In genomic region chr4:183035726-183036415, GRCh38 we compare ENCODE assay signal across 20 cellular contexts.
"Had no signal": no experiment of that assay in that cellular context is flagged by ENCODE, and none has a peak within 500 bp of the region (broad histone marks: within the 10 kb centered on the region; RNA-seq: fewer than 3 reads in every experiment).

No MANE protein-coding gene starts in this region.

- H3K27ac Mint-ChIP-seq: activated B cell treated with CpG ODN at 0.5 μM for 24 hours; activated CD8-positive, alpha-beta T cell treated with anti-CD3 and anti-CD28 coated beads for 36 hours; immature natural killer cell; mesothelial cell of epicardium; stimulated activated memory B cell treated with anti-CD40 and anti-IgM and Interleukin-4, amounts not matched to agents 10 μg/mL and 1 μg/mL and 100 μg/mL, for 72 hours had no signal

- H3K27me3 ChIP-seq: gastroesophageal sphincter, pancreas, thyroid gland, uterus had no signal

- DNase-seq: activated B cell treated with CpG ODN at 0.5 μM for 24 hours; activated CD4-positive, alpha-beta T cell treated with anti-CD3 and anti-CD28 coated beads for 48 hours; activated CD8-positive, alpha-beta T cell treated with anti-CD3 and anti-CD28 coated beads for 36 hours; activated effector memory CD4-positive, alpha-beta T cell treated with Interleukin-2 at 50 U/mL for 16 hours; activated naive CD4-positive, alpha-beta T cell treated with anti-CD3 and anti-CD28 coated beads, Interleukin-2, amount 50 U/mL, for 16 hours; activated T-cell treated with anti-CD3 and anti-CD28 coated beads, Interleukin-2, amount 50 U/mL, for 4 hours; hypothalamus; immature natural killer cell; left cardiac atrium; lower lobe of right lung; pancreas; T-helper 2 cell; thyroid gland; uterus had no signal

- H3K4me3 ChIP-seq: gastroesophageal sphincter, lower lobe of right lung, pancreas, thyroid gland, uterus had no signal

- FAIRE-seq: astrocyte, pancreas, TTC549 had no signal

- H3K27me3 Mint-ChIP-seq: activated B cell treated with CpG ODN at 0.5 μM for 24 hours; stimulated activated memory B cell treated with anti-CD40 and anti-IgM and Interleukin-4, amounts not matched to agents 10 μg/mL and 1 μg/mL and 100 μg/mL, for 72 hours had no signal

- H3K27ac ChIP-seq: gastroesophageal sphincter, lower lobe of right lung, pancreas, thyroid gland, uterus had no signal

- H3K4me1 Mint-ChIP-seq: activated B cell treated with CpG ODN at 0.5 μM for 24 hours; immature natural killer cell; neural crest cell; stimulated activated memory B cell treated with anti-CD40 and anti-IgM and Interleukin-4, amounts not matched to agents 10 μg/mL and 1 μg/mL and 100 μg/mL, for 72 hours had no signal

- ATAC-seq: activated CD8-positive, alpha-beta T cell treated with anti-CD3 and anti-CD28 coated beads for 36 hours; activated T-cell treated with anti-CD3 and anti-CD28 coated beads, Interleukin-2, amount 50 U/mL, for 4 hours; gastroesophageal sphincter; left cardiac atrium; lower lobe of right lung; pancreas; stimulated activated memory B cell treated with anti-CD40 and anti-IgM and Interleukin-4, amounts not matched to agents 10 μg/mL and 1 μg/mL and 100 μg/mL, for 72 hours had no signal

- H3K36me3 ChIP-seq: gastroesophageal sphincter, lower lobe of right lung, pancreas, thyroid gland, uterus had no signal

- H3K9me3 Mint-ChIP-seq: activated B cell treated with CpG ODN at 0.5 μM for 24 hours; activated CD8-positive, alpha-beta T cell treated with anti-CD3 and anti-CD28 coated beads for 36 hours; activated T-cell treated with anti-CD3 and anti-CD28 coated beads, Interleukin-2, amount 50 U/mL, for 4 hours; immature natural killer cell; mesothelial cell of epicardium; stimulated activated memory B cell treated with anti-CD40 and anti-IgM and Interleukin-4, amounts not matched to agents 10 μg/mL and 1 μg/mL and 100 μg/mL, for 72 hours had no signal

- H3K4me3 Mint-ChIP-seq: activated B cell treated with CpG ODN at 0.5 μM for 24 hours; activated CD8-positive, alpha-beta T cell treated with anti-CD3 and anti-CD28 coated beads for 36 hours; activated T-cell treated with anti-CD3 and anti-CD28 coated beads, Interleukin-2, amount 50 U/mL, for 4 hours; immature natural killer cell; mesothelial cell of epicardium; neural crest cell; stimulated activated memory B cell treated with anti-CD40 and anti-IgM and Interleukin-4, amounts not matched to agents 10 μg/mL and 1 μg/mL and 100 μg/mL, for 72 hours had no signal

- H3K4me1 ChIP-seq: gastroesophageal sphincter, lower lobe of right lung, pancreas, uterus had no signal

- H3K36me3 Mint-ChIP-seq: immature natural killer cell; mesothelial cell of epicardium; stimulated activated memory B cell treated with anti-CD40 and anti-IgM and Interleukin-4, amounts not matched to agents 10 μg/mL and 1 μg/mL and 100 μg/mL, for 72 hours had no signal

- H3K9me3 ChIP-seq: gastroesophageal sphincter, lower lobe of right lung, pancreas, thyroid gland, uterus had no signal
